Comparison of ENCODE assay signal across 23 cellular contexts in genomic region chr1:107866870-107867269, GRCh38.
DNase-seq lines count a peak whose midpoint lies in the region; ATAC-seq and TF ChIP-seq lines count a peak whose summit lies in the region.
"Had no signal": no experiment of that assay in that cellular context is flagged by ENCODE, and none has a peak within 500 bp of the region (broad histone marks: within the 10 kb centered on the region; RNA-seq: fewer than 3 reads in every experiment).

No MANE protein-coding gene starts in this region.

- H3K9me3 ChIP-seq in OCI-LY1 (ENCODE audit: low read length) (no peaks in the 10 kb centered on the region), iPS-18a (ENCODE audit: control insufficient read depth, low read depth, low read length) (no peaks in the 10 kb centered on the region)
- H3K9me3 ChIP-seq: SJSA1 had no signal

- H3K4me3 ChIP-seq in OCI-LY1 (ENCODE audit: low read depth, low read length, poor library complexity, severe bottlenecking) (no peak overlapping the region), iPS-18a (ENCODE audit: low read length) (peak overlapping the region; percentile 37), dorsolateral prefrontal cortex (no peak overlapping the region)
- H3K4me3 ChIP-seq: PC-9, SJSA1 had no signal

- H3K9ac ChIP-seq in OCI-LY1 (ENCODE audit: low read length) (no peak overlapping the region), iPS-18a (ENCODE audit: low read length) (no peak overlapping the region)

- H3K4me3 Mint-ChIP-seq in natural killer cell (no peak overlapping the region), HFFc6 (no peak overlapping the region)
- H3K4me3 Mint-ChIP-seq in natural killer cell treated with Interleukin-12 subunit alpha and Interleukin-12 subunit beta and Interleukin-15 and Interleukin-18, amount 100 ng/mL, for 72 hours: no peak overlapping the region

- TF ChIP-seq CTCF in natural killer cell (IDR thresholded peaks at IDR 0.05) (no peak), OCI-LY1 (IDR thresholded peaks at IDR 0.05; ENCODE audit: low read length) (no peak), dorsolateral prefrontal cortex (IDR thresholded peaks at IDR 0.05 in 54 of 56, conservative IDR thresholded peaks at IDR 0.05 in 2 of 56; ENCODE audit: low read depth in 1 of 56, partially characterized antibody in 56 of 56) (no peak), HFFc6 (IDR thresholded peaks at IDR 0.05) (no peak)

- DNase-seq in natural killer cell (no peak), dorsolateral prefrontal cortex (no peak), DMS53 (lab: John Stamatoyannopoulos, UW) (no peak), HFFc6 (no peak)
- no peak for DNase-seq in natural killer cell treated with Interleukin-12 subunit alpha and Interleukin-12 subunit beta and Interleukin-15 and Interleukin-18, amount 100 ng/mL, for 72 hours (ENCODE audit: low spot score)
- DNase-seq: 8988T; ACHN; Calu3; GOT3; HCEC 1CT; KG1; MM.1S; NCI-H2029 treated with DMSO at 0.1 percent for 48 hours; NCI-H446 treated with DMSO at 0.1 percent for 48 hours; NCI-H526; NCI-H82; NK-92 treated with Interleukin-12 subunit alpha and Interleukin-12 subunit beta, amount 100 ng/mL, for 24 hours had no signal

- no peaks in the 10 kb centered on the region for H3K27me3 ChIP-seq in OCI-LY1 (ENCODE audit: insufficient read depth, low read length)
- no peaks in the 10 kb centered on the region for H3K27me3 ChIP-seq in iPS-18a (ENCODE audit: control insufficient read depth, insufficient read depth, low read length)
- peaks cover 0 to 12% (median 0%) of the 10 kb centered on the region in 45 donors for H3K27me3 ChIP-seq in dorsolateral prefrontal cortex
- H3K27me3 ChIP-seq: SJSA1 had no signal

- H3K36me3 Mint-ChIP-seq in natural killer cell (peaks cover 6% of the 10 kb centered on the region), HFFc6 (ENCODE audit: low read depth) (no peaks in the 10 kb centered on the region)
- peaks cover 6% of the 10 kb centered on the region for H3K36me3 Mint-ChIP-seq in natural killer cell treated with Interleukin-12 subunit alpha and Interleukin-12 subunit beta and Interleukin-15 and Interleukin-18, amount 100 ng/mL, for 72 hours

- H3K9me2 ChIP-seq in OCI-LY1 (ENCODE audit: low read depth, low read length): no peaks in the 10 kb centered on the region

- intact Hi-C loops in natural killer cell (cut with micrococcal nuclease): no loop called here
- intact Hi-C loops in dorsolateral prefrontal cortex (cut with DNase I): no loop called here

- H3K4me2 ChIP-seq in OCI-LY1 (ENCODE audit: low read length): no peak overlapping the region
- H3K4me2 ChIP-seq: PC-9 had no signal

- H3K9me3 Mint-ChIP-seq in natural killer cell (no peaks in the 10 kb centered on the region), HFFc6 (no peaks in the 10 kb centered on the region)
- peaks cover 3% of the 10 kb centered on the region for H3K9me3 Mint-ChIP-seq in natural killer cell treated with Interleukin-12 subunit alpha and Interleukin-12 subunit beta and Interleukin-15 and Interleukin-18, amount 100 ng/mL, for 72 hours

- H3K36me3 ChIP-seq in OCI-LY1 (ENCODE audit: insufficient read depth, low read length): no peaks in the 10 kb centered on the region
- no peaks in the 10 kb centered on the region for H3K36me3 ChIP-seq in iPS-18a (ENCODE audit: control insufficient read depth, low read depth, low read length)
- H3K36me3 ChIP-seq: SJSA1 had no signal

- H3K79me2 ChIP-seq in OCI-LY1 (ENCODE audit: insufficient read depth, low read length): no peaks in the 10 kb centered on the region

- no peaks in the 10 kb centered on the region for H4K20me1 ChIP-seq in OCI-LY1 (ENCODE audit: insufficient read depth, low read length)

- H3K27ac ChIP-seq in OCI-LY1 (ENCODE audit: low read depth, low read length, poor library complexity, severe bottlenecking) (peak overlapping the region; percentile 70), iPS-18a (ENCODE audit: low read length) (peak overlapping the region; percentile 23), dorsolateral prefrontal cortex (no peak overlapping the region)
- H3K27ac ChIP-seq: PC-9, SJSA1 had no signal

- ATAC-seq in natural killer cell: no peak
- ATAC-seq in natural killer cell treated with Interleukin-12 subunit alpha and Interleukin-12 subunit beta and Interleukin-15 and Interleukin-18, amount 100 ng/mL, for 72 hours: no peak
- no peak for ATAC-seq in GM21381 (IDR thresholded peaks at IDR 0.05; ENCODE audit: unreplicated experiment)
- ATAC-seq: Right ventricle myocardium inferior had no signal

- H3K4me1 Mint-ChIP-seq in natural killer cell (peaks cover 77 to 87% of the 10 kb centered on the region in 2 donors), HFFc6 (ENCODE audit: low read depth) (no peaks in the 10 kb centered on the region)
- peaks cover 57 to 61% of the 10 kb centered on the region in 2 donors for H3K4me1 Mint-ChIP-seq in natural killer cell treated with Interleukin-12 subunit alpha and Interleukin-12 subunit beta and Interleukin-15 and Interleukin-18, amount 100 ng/mL, for 72 hours (ENCODE audit: low read depth in 2 of 2)

- no peak overlapping the region for H2AFZ ChIP-seq in OCI-LY1 (ENCODE audit: low read length)
- H2AFZ ChIP-seq: PC-9 had no signal

- H3K4me1 ChIP-seq in OCI-LY1 (ENCODE audit: insufficient read depth, low read length, severe bottlenecking): peaks cover 87% of the 10 kb centered on the region
- H3K4me1 ChIP-seq in iPS-18a (ENCODE audit: control insufficient read depth, low read depth, low read length): peaks cover 39% of the 10 kb centered on the region
- H3K4me1 ChIP-seq: SJSA1 had no signal

- H3K27ac Mint-ChIP-seq in natural killer cell (peak overlapping the region; percentile 89 to 91), HFFc6 (no peak overlapping the region)
- H3K27ac Mint-ChIP-seq in natural killer cell treated with Interleukin-12 subunit alpha and Interleukin-12 subunit beta and Interleukin-15 and Interleukin-18, amount 100 ng/mL, for 72 hours: peak overlapping the region in 1 of 2 donors; percentile 14

- H3K27me3 Mint-ChIP-seq in natural killer cell (ENCODE audit: low read depth in 2 of 2): no peaks in the 10 kb centered on the region
- no peaks in the 10 kb centered on the region for H3K27me3 Mint-ChIP-seq in natural killer cell treated with Interleukin-12 subunit alpha and Interleukin-12 subunit beta and Interleukin-15 and Interleukin-18, amount 100 ng/mL, for 72 hours
- no peaks in the 10 kb centered on the region; the same call in 1 of the 2 replicates for H3K27me3 Mint-ChIP-seq in HFFc6 (ENCODE audit: insufficient read depth)

- no peaks in the 10 kb centered on the region for H3F3A ChIP-seq in OCI-LY1 (ENCODE audit: insufficient read depth, low read length)

Comparison
In these comparisons a context has a peak if more than half of its experiments do, and no peak if none do; other contexts are left out.
1. H3K27ac ChIP-seq: peak in OCI-LY1 (single experiment) and iPS-18a (single experiment); none in dorsolateral prefrontal cortex (0 of 59).